ENCODE assay signal across 1 cellular context in genomic region chr5:14142856-14143508, GRCh38.
TF ChIP-seq lines count a peak whose summit lies in the region.

TSS of gene TRIO (plus strand) at chr5:14143342. CDS start at chr5:14143726, 384 bp downstream.

TF ChIP-seq in GM12878, 131 proteins besides CTCF, POLR2A, EP300 and RAD21 (continued from another document):
- TF ChIP-seq E4F1 (IDR thresholded peaks at IDR 0.05; ENCODE audit: borderline replicate concordance, partially characterized antibody), result no peak
